5 cellular contexts compared by ENCODE assay signal in genomic region chr18:64052772-64053171, GRCh38.
"Had no signal": no experiment of that assay in that cellular context is flagged by ENCODE, and none has a peak within 500 bp of the region (broad histone marks: within the 10 kb centered on the region; RNA-seq: fewer than 3 reads in every experiment).

No MANE protein-coding gene starts in this region.

- H3K27ac ChIP-seq: HL-60 had no signal

- FAIRE-seq: K562 had no signal

- DNase-seq: IMR-90, KBM-7, KG1 had no signal

- ATAC-seq: K562 had no signal

- H3K4me3 ChIP-seq: K562 had no signal
